24 cellular contexts compared by ENCODE assay signal in genomic region chrX:9394212-9394611, GRCh38.
"Had no signal": no experiment of that assay in that cellular context is flagged by ENCODE, and none has a peak within 500 bp of the region (broad histone marks: within the 10 kb centered on the region; RNA-seq: fewer than 3 reads in every experiment).

No MANE protein-coding gene starts in this region.

- H3K4me1 ChIP-seq: left ventricle myocardium inferior, stomach, testis, thyroid gland, upper lobe of left lung, vagina had no signal

- H3K27me3 ChIP-seq: ovary, stomach, testis, thyroid gland, transverse colon, upper lobe of left lung, vagina had no signal

- H3K36me3 Mint-ChIP-seq: memory B cell; naive thymus-derived CD4-positive, alpha-beta T cell; natural killer cell treated with Interleukin-12 subunit alpha and Interleukin-12 subunit beta and Interleukin-15 and Interleukin-18, amount 100 ng/mL, for 72 hours; stimulated activated naive B cell treated with anti-CD40 and anti-IgM and Interleukin-4, amounts not matched to agents 10 μg/mL and 1 μg/mL and 100 μg/mL, for 72 hours had no signal

- H3K27ac ChIP-seq: left ventricle myocardium inferior, ovary, skin epidermis, stomach, testis, thyroid gland, transverse colon, upper lobe of left lung, vagina had no signal

- DNase-seq: islet precursor cell; left ventricle myocardium inferior; midbrain; mucosa of descending colon; naive thymus-derived CD4-positive, alpha-beta T cell; ovary; right cardiac atrium; stimulated activated CD4-positive, alpha-beta T cell treated with anti-CD3 and anti-CD28 coated beads, Interleukin-12 subunit alpha, Interleukin-12 subunit beta, amount 100 ng/mL, for 4 hours; stimulated activated CD4-positive, alpha-beta T cell treated with anti-CD3 and anti-CD28 coated beads, Interleukin-15, amount 100 ng/mL, for 24 hours; stimulated activated CD4-positive, alpha-beta T cell treated with anti-CD3 and anti-CD28 coated beads, Interleukin-2, amount 100 ng/mL, for 24 hours; stimulated activated CD4-positive, alpha-beta T cell treated with anti-CD3 and anti-CD28 coated beads, Interleukin-4, amount 100 ng/mL, for 1 hour; stimulated activated naive B cell treated with anti-CD40 and anti-IgM and Interleukin-4, amounts not matched to agents 10 μg/mL and 1 μg/mL and 100 μg/mL, for 72 hours; stimulated activated naive CD8-positive, alpha-beta T cell treated with anti-CD3 and anti-CD28 coated beads, Interleukin-15, Interleukin-2, amounts not matched to agents 100 U/mL and 50 U/mL, for 24 hours; stomach; testis; thyroid gland; transverse colon; upper lobe of left lung had no signal

- H3K27me3 Mint-ChIP-seq: memory B cell; naive thymus-derived CD4-positive, alpha-beta T cell; natural killer cell treated with Interleukin-12 subunit alpha and Interleukin-12 subunit beta and Interleukin-15 and Interleukin-18, amount 100 ng/mL, for 72 hours; progenitor cell of endocrine pancreas; stimulated activated naive B cell treated with anti-CD40 and anti-IgM and Interleukin-4, amounts not matched to agents 10 μg/mL and 1 μg/mL and 100 μg/mL, for 72 hours had no signal

- H3K9me3 ChIP-seq: left ventricle myocardium inferior, mucosa of descending colon, ovary, stomach, testis, thyroid gland, transverse colon, upper lobe of left lung, vagina had no signal

- H3K4me1 Mint-ChIP-seq: memory B cell; stimulated activated naive B cell treated with anti-CD40 and anti-IgM and Interleukin-4, amounts not matched to agents 10 μg/mL and 1 μg/mL and 100 μg/mL, for 72 hours had no signal

- ATAC-seq: mucosa of descending colon; naive thymus-derived CD4-positive, alpha-beta T cell; natural killer cell treated with Interleukin-12 subunit alpha and Interleukin-12 subunit beta and Interleukin-15 and Interleukin-18, amount 100 ng/mL, for 72 hours; right cardiac atrium; sciatic nerve; stimulated activated naive B cell treated with anti-CD40 and anti-IgM and Interleukin-4, amounts not matched to agents 10 μg/mL and 1 μg/mL and 100 μg/mL, for 72 hours; stimulated activated naive CD8-positive, alpha-beta T cell treated with anti-CD3 and anti-CD28 coated beads, Interleukin-15, Interleukin-2, amounts not matched to agents 100 U/mL and 50 U/mL, for 24 hours had no signal

- H3K4me3 Mint-ChIP-seq: memory B cell; naive thymus-derived CD4-positive, alpha-beta T cell; natural killer cell treated with Interleukin-12 subunit alpha and Interleukin-12 subunit beta and Interleukin-15 and Interleukin-18, amount 100 ng/mL, for 72 hours; stimulated activated naive B cell treated with anti-CD40 and anti-IgM and Interleukin-4, amounts not matched to agents 10 μg/mL and 1 μg/mL and 100 μg/mL, for 72 hours had no signal

- H3K27ac Mint-ChIP-seq: memory B cell; naive thymus-derived CD4-positive, alpha-beta T cell; natural killer cell treated with Interleukin-12 subunit alpha and Interleukin-12 subunit beta and Interleukin-15 and Interleukin-18, amount 100 ng/mL, for 72 hours; progenitor cell of endocrine pancreas; stimulated activated naive B cell treated with anti-CD40 and anti-IgM and Interleukin-4, amounts not matched to agents 10 μg/mL and 1 μg/mL and 100 μg/mL, for 72 hours had no signal

- H3K36me3 ChIP-seq: left ventricle myocardium inferior, ovary, stomach, thyroid gland, transverse colon, upper lobe of left lung, vagina had no signal

- H3K4me3 ChIP-seq: left ventricle myocardium inferior, mucosa of descending colon, ovary, skin epidermis, stomach, testis, thyroid gland, transverse colon, upper lobe of left lung, vagina had no signal

- H3K9me3 Mint-ChIP-seq: memory B cell; stimulated activated naive B cell treated with anti-CD40 and anti-IgM and Interleukin-4, amounts not matched to agents 10 μg/mL and 1 μg/mL and 100 μg/mL, for 72 hours had no signal
